ENCODE assay signal across 1 cellular context in the genomic region with DNA sequence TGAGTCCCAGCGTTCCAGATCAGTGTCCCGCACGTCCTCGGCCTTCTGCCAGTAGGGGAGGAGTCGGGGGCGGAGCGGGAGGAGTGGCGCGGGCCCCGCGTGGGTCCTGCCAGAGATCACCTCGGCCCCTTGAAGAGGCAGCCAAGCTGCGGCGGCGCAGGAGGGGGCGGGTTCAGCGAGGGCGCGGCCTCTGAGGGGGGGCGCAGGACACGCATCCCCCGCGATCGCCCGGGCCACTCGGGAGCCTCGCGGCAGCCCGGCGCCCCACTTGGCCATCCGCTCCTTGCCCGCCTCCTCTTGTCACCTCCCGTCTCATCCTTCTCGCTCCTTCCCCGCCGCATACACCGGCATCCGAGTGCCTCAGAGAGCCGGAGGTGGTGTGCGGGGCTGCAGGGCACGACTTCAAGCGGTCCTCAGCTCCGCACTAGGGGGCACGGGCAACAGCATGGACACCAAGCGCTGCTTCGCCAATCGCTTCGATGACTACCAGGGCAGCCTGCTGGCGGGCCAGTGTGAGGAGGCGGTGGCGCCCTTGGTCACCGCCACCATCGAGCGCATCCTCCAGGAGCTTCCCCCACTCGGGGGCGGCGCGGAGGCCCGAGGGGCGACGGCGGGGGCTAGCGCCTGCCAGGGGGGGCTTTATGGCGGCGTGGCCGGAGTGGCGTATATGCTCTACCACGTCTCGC.
TF ChIP-seq lines count a peak whose summit lies in the region.

A gene (plus strand): TSS at position 236 of the 686 bp plus-strand sequence. CDS start 210 bp downstream, at position 446.

TF ChIP-seq in HEK293T, 16 proteins besides CTCF, POLR2A, EP300 and RAD21:
- 0 out of 2 replicates have a peak, but pooled peaks have one; percentile 42 for TF ChIP-seq L3MBTL2 (conservative IDR thresholded peaks at IDR 0.05)
